Comparison of ENCODE assay signal across 10 cellular contexts in genomic region chr10:55410415-55410885, GRCh38.
A peak's percentile ranks its signal among the peaks of the same experiment; 100 is the strongest.
DNase-seq lines count a peak whose midpoint lies in the region; ATAC-seq, FAIRE-seq and TF ChIP-seq lines count a peak whose summit lies in the region.
"Had no signal": no experiment of that assay in that cellular context is flagged by ENCODE, and none has a peak within 500 bp of the region (broad histone marks: within the 10 kb centered on the region; RNA-seq: fewer than 3 reads in every experiment).

No MANE protein-coding gene starts in this region.

- no peaks in the 10 kb centered on the region for H3K36me3 Mint-ChIP-seq in nephron progenitor cell (ENCODE audit: low read depth)

- no peak overlapping the region for H3K9ac ChIP-seq in endothelial cell of umbilical vein (replicated peaks; ENCODE audit: extremely low read depth, insufficient read depth, low read length)

- no peaks in the 10 kb centered on the region for H3K9me3 Mint-ChIP-seq in nephron progenitor cell

- peak overlapping the region; percentile 13 for H3K27ac Mint-ChIP-seq in nephron progenitor cell

- peak; percentile 90 for FAIRE-seq in endothelial cell of umbilical vein (lab: Jason Lieb, UNC)

- H3K4me3 Mint-ChIP-seq in nephron progenitor cell: no peak overlapping the region

- TF ChIP-seq CTCF in endothelial cell of umbilical vein (IDR thresholded peaks at IDR 0.05; ENCODE audit: extremely low read depth in 1 of 2, insufficient read depth in 1 of 2, low read depth in 1 of 2, low read length in 2 of 2): no peak
- peak; percentile 9 for TF ChIP-seq CTCF in nephron progenitor cell (IDR thresholded peaks at IDR 0.05)

- no peak for TF ChIP-seq POLR2A in endothelial cell of umbilical vein (IDR thresholded peaks at IDR 0.05; ENCODE audit: low read depth, low read length)

- H3K9me3 ChIP-seq in endothelial cell of umbilical vein (replicated peaks; ENCODE audit: control insufficient read depth, insufficient read depth, low read length): no peaks in the 10 kb centered on the region
- H3K9me3 ChIP-seq: vagina had no signal

- no peaks in the 10 kb centered on the region for H3K9me1 ChIP-seq in endothelial cell of umbilical vein (replicated peaks; ENCODE audit: control insufficient read depth, extremely low read depth, insufficient read depth, low read length)

- peak overlapping the region; percentile 25 for H3K4me2 ChIP-seq in endothelial cell of umbilical vein (ENCODE audit: insufficient read depth, low read length)

- no peak overlapping the region for H3K4me3 ChIP-seq in endothelial cell of umbilical vein (replicated peaks in 1 of 3; ENCODE audit: insufficient read depth in 1 of 3, low read depth in 1 of 3, low read length in 3 of 3)
- H3K4me3 ChIP-seq: SK-N-MC, vagina had no signal

- peak overlapping the region; percentile 1 for H3K27ac ChIP-seq in endothelial cell of umbilical vein (ENCODE audit: insufficient read depth, low read depth, low read length)
- H3K27ac ChIP-seq: SK-N-MC, vagina had no signal

- H3K79me2 ChIP-seq in endothelial cell of umbilical vein (ENCODE audit: control insufficient read depth, insufficient read depth, low read length): no peaks in the 10 kb centered on the region

- CTCF ChIA-PET in endothelial cell of umbilical vein (lab: Charles Lee): interaction anchor here (0.7 to 1.4 kb wide), 7 partner anchors 9 to 319 kb away, joined by 3 to 15 read pairs (median 3); no protein-coding TSS in a partner anchor

- H3K27me3 Mint-ChIP-seq in nephron progenitor cell (ENCODE audit: low read depth, poor library complexity): no peaks in the 10 kb centered on the region

- peaks cover 9% of the 10 kb centered on the region for H3K4me1 Mint-ChIP-seq in nephron progenitor cell

- DNase-seq in DMS153 treated with DMSO at 0.1 percent for 48 hours (lab: John Stamatoyannopoulos, UW; ENCODE audit: unreplicated experiment) (peak; percentile 95), NCI-H524 (lab: John Stamatoyannopoulos, UW) (peak; percentile 18 to 58), endothelial cell of umbilical vein (ENCODE audit: low read depth, low spot score) (peak; percentile 91), nephron progenitor cell (peak; percentile 31)

- H2AFZ ChIP-seq in endothelial cell of umbilical vein (ENCODE audit: low read depth, low read length): peak overlapping the region; percentile 83

- no TSS peak for BruUV-seq in endothelial cell of umbilical vein (replicated peaks; lab: Mats Ljungman, UMichigan)

- no peaks in the 10 kb centered on the region for H4K20me1 ChIP-seq in endothelial cell of umbilical vein (replicated peaks; ENCODE audit: control insufficient read depth, extremely low read depth, insufficient read depth, low read length)

- intact Hi-C loops in endothelial cell of umbilical vein (cut with micrococcal nuclease): loop anchor here (2.0 kb wide), 1 partner anchor 320 kb away; no protein-coding TSS in a partner anchor

- POLR2A ChIA-PET in endothelial cell of umbilical vein (lab: Charles Lee): no interaction called here

- H3K4me1 ChIP-seq in endothelial cell of umbilical vein (ENCODE audit: control insufficient read depth, extremely low read depth, insufficient read depth, low read length): peaks cover 12% of the 10 kb centered on the region

- H3K27me3 ChIP-seq in endothelial cell of umbilical vein (ENCODE audit: control insufficient read depth in 2 of 2, insufficient read depth in 2 of 2, low read length in 2 of 2): no peaks in the 10 kb centered on the region
- H3K27me3 ChIP-seq: vagina had no signal

- no peaks in the 10 kb centered on the region for H3K36me3 ChIP-seq in endothelial cell of umbilical vein (ENCODE audit: control insufficient read depth in 2 of 2, extremely low read depth in 1 of 2, insufficient read depth in 2 of 2, low read length in 2 of 2)
- H3K36me3 ChIP-seq: vagina had no signal

- no peak for ATAC-seq in HG03457 (IDR thresholded peaks at IDR 0.05; ENCODE audit: unreplicated experiment)
- no peak for ATAC-seq in HG02973 (IDR thresholded peaks at IDR 0.05; ENCODE audit: unreplicated experiment)
- ATAC-seq in HG03432 (IDR thresholded peaks at IDR 0.05; ENCODE audit: unreplicated experiment): no peak
- no peak for ATAC-seq in GM18511 (IDR thresholded peaks at IDR 0.05; ENCODE audit: unreplicated experiment)

- dilution Hi-C loops in endothelial cell of umbilical vein (cut with MboI; ENCODE audit: extremely low pct_ligation_motif_present, low sequenced_read_pairs): no loop called here

TF ChIP-seq in endothelial cell of umbilical vein, 7 proteins besides CTCF, POLR2A, EP300 and RAD21:
- no peak for TF ChIP-seq EZH2 (IDR thresholded peaks at IDR 0.05; ENCODE audit: borderline replicate concordance, low read depth, low read length, severe bottlenecking)
- TF ChIP-seq GATA2 (IDR thresholded peaks at IDR 0.05; ENCODE audit: insufficient read depth, insufficient read length, low read depth, low read length): no peak
- TF ChIP-seq FOS (IDR thresholded peaks at IDR 0.05; ENCODE audit: borderline replicate concordance, insufficient read depth, low read length): no peak
- no peak for TF ChIP-seq MYC (IDR thresholded peaks at IDR 0.05; ENCODE audit: low read depth, low read length)
- no peak for TF ChIP-seq POLR2AphosphoS5 (IDR thresholded peaks at IDR 0.05; ENCODE audit: insufficient read depth, low read depth, low read length)
- TF ChIP-seq, protein P1, sequence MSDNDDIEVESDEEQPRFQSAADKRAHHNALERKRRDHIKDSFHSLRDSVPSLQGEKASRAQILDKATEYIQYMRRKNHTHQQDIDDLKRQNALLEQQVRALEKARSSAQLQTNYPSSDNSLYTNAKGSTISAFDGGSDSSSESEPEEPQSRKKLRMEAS (IDR thresholded peaks at IDR 0.05; ENCODE audit: insufficient read depth, insufficient read length): no peak
- no peak for TF ChIP-seq JUN (IDR thresholded peaks at IDR 0.05; ENCODE audit: borderline replicate concordance, insufficient read depth, insufficient read length, low read depth)

Comparison
In these comparisons a context has a peak if more than half of its experiments do, and no peak if none do; other contexts are left out.
1. DNase-seq: peak in every context shown above with its lines; median percentile 95 in DMS153 treated with DMSO at 0.1 percent for 48 hours; 91 in endothelial cell of umbilical vein; 38 in NCI-H524; 31 in nephron progenitor cell.